Comparison of ENCODE assay signal across 14 cellular contexts in genomic region chr7:2614646-2615330, GRCh38. TPM values are rescaled to one million over a fixed set of nuclear protein-coding genes. Genes with fewer than 3 reads are reported as not detected.
DNase-seq lines count a peak whose midpoint lies in the region; ATAC-seq and TF ChIP-seq lines count a peak whose summit lies in the region.
"Had no signal": no experiment of that assay in that cellular context is flagged by ENCODE, and none has a peak within 500 bp of the region (broad histone marks: within the 10 kb centered on the region; RNA-seq: fewer than 3 reads in every experiment).

No MANE protein-coding gene starts in this region.

- H3K36me3 ChIP-seq in BE2C, result no peaks in the 10 kb centered on the region

- H3K4me3 Mint-ChIP-seq in chondrocyte (ENCODE audit: unreplicated experiment) (no peak overlapping the region), osteocyte (ENCODE audit: unreplicated experiment) (no peak overlapping the region), type B pancreatic cell (no peak overlapping the region)
- H3K4me3 Mint-ChIP-seq in effector memory CD8-positive, alpha-beta T cell, result no peak overlapping the region

- H3K9me3 Mint-ChIP-seq in chondrocyte (ENCODE audit: low read depth), result no peaks in the 10 kb centered on the region
- H3K9me3 Mint-ChIP-seq in osteocyte (ENCODE audit: unreplicated experiment), result no peaks in the 10 kb centered on the region
- H3K9me3 Mint-ChIP-seq in effector memory CD8-positive, alpha-beta T cell, result no peaks in the 10 kb centered on the region
- H3K9me3 Mint-ChIP-seq in type B pancreatic cell, result no peaks in the 10 kb centered on the region
- H3K9me3 Mint-ChIP-seq: activated T-helper 2 cell treated with anti-CD3 and anti-CD28 coated beads, Interferon-gamma antibody, Interleukin-2, Interleukin-4, amounts not matched to agents 10 μg/mL and 5 μg/mL and 100 μg/mL, durations not matched to agents 14 hours and 24 hours and 36 hours had no signal

- no peaks in the 10 kb centered on the region for H3K9me3 ChIP-seq in BE2C

- TF ChIP-seq CTCF in BE2C (IDR thresholded peaks at IDR 0.05; ENCODE audit: low read depth, low read length) (no peak), chondrocyte (IDR thresholded peaks at IDR 0.05) (no peak), osteocyte (IDR thresholded peaks at IDR 0.05) (no peak), type B pancreatic cell (conservative IDR thresholded peaks at IDR 0.05) (no peak)

- peaks cover 39% of the 10 kb centered on the region for H3K4me1 ChIP-seq in BE2C

- H3K27ac Mint-ChIP-seq in chondrocyte (ENCODE audit: unreplicated experiment) (peak overlapping the region; percentile 24), osteocyte (ENCODE audit: unreplicated experiment) (peak overlapping the region; percentile 33), type B pancreatic cell (no peak overlapping the region)
- H3K27ac Mint-ChIP-seq in effector memory CD8-positive, alpha-beta T cell, result no peak overlapping the region
- H3K27ac Mint-ChIP-seq: activated T-helper 2 cell treated with anti-CD3 and anti-CD28 coated beads, Interferon-gamma antibody, Interleukin-2, Interleukin-4, amounts not matched to agents 10 μg/mL and 5 μg/mL and 100 μg/mL, durations not matched to agents 14 hours and 24 hours and 36 hours had no signal

- peaks cover 54% of the 10 kb centered on the region for H3K4me1 Mint-ChIP-seq in chondrocyte (ENCODE audit: low read depth)
- peaks cover 47% of the 10 kb centered on the region for H3K4me1 Mint-ChIP-seq in osteocyte (ENCODE audit: unreplicated experiment)
- peaks cover 0 to 4% of the 10 kb centered on the region in 2 donors for H3K4me1 Mint-ChIP-seq in effector memory CD8-positive, alpha-beta T cell (ENCODE audit: low read depth in 2 of 2)
- H3K4me1 Mint-ChIP-seq in type B pancreatic cell (ENCODE audit: unreplicated experiment), result peaks cover 42% of the 10 kb centered on the region

- no peaks in the 10 kb centered on the region for H3K27me3 ChIP-seq in BE2C

- H3K4me3 ChIP-seq in BE2C (ENCODE audit: low read depth, low read length), result peak overlapping the region; percentile 1

- H3K27me3 Mint-ChIP-seq in chondrocyte (ENCODE audit: low read depth) (no peaks in the 10 kb centered on the region), osteocyte (ENCODE audit: unreplicated experiment) (no peaks in the 10 kb centered on the region), type B pancreatic cell (peaks cover 4% of the 10 kb centered on the region)
- H3K27me3 Mint-ChIP-seq in effector memory CD8-positive, alpha-beta T cell, result peaks cover 6 to 12% of the 10 kb centered on the region in 2 donors

- no peaks in the 10 kb centered on the region for H3K36me3 Mint-ChIP-seq in chondrocyte (ENCODE audit: low read depth)
- no peaks in the 10 kb centered on the region for H3K36me3 Mint-ChIP-seq in osteocyte (ENCODE audit: unreplicated experiment)
- H3K36me3 Mint-ChIP-seq in effector memory CD8-positive, alpha-beta T cell (ENCODE audit: insufficient read depth), result no peaks in the 10 kb centered on the region
- H3K36me3 Mint-ChIP-seq in type B pancreatic cell, result no peaks in the 10 kb centered on the region

- no peak for ATAC-seq in effector memory CD8-positive, alpha-beta T cell (replicated peaks)

- DNase-seq in BE2C (peak; percentile 52), NCI-H1694 treated with DMSO at 0.1 percent for 48 hours (lab: John Stamatoyannopoulos, UW) (peak; percentile 57), chondrocyte (ENCODE audit: low spot score) (no peak), osteocyte (ENCODE audit: extremely low spot score, unreplicated experiment) (no peak), H4 (ENCODE audit: low spot score) (no peak), type B pancreatic cell (ENCODE audit: extremely low spot score, unreplicated experiment) (no peak), glomerular visceral epithelial cell (ENCODE audit: extremely low spot score) (no peak)
- no peak for DNase-seq in effector memory CD8-positive, alpha-beta T cell
- DNase-seq: activated CD4-positive, CD25-positive, alpha-beta regulatory T cell; glutamatergic neuron; NCI-H1417 treated with DMSO at 0.1 percent for 48 hours; SIG-M5; small intestine had no signal

RNA-seq across cellular contexts. Expression of gene TTYH3, which starts 17.0 kb away (rescaled TPM):
- polyA plus RNA-seq in BE2C (2012; ENCODE audit: insufficient read depth, insufficient read length, low read depth), result 127 TPM
- total RNA-seq in chondrocyte, result 196 to 209 TPM (median 198 TPM) in 3 replicates
- total RNA-seq in osteocyte, result 371 and 376 TPM in 2 replicates
- 25.2 and 25.3 TPM in 2 replicates for total RNA-seq in H4 (2014; rRNA removed; shearing (Covaris generic))
- total RNA-seq in type B pancreatic cell (ENCODE audit: low replicate concordance), result 124 and 166 TPM in 2 replicates

RNA-seq across cellular contexts. Expression of gene IQCE, which starts 56.0 kb away (rescaled TPM):
- polyA plus RNA-seq in BE2C (2012; ENCODE audit: insufficient read depth, insufficient read length, low read depth), result 4.5 TPM
- total RNA-seq in chondrocyte (9.3 to 20.2 TPM (median 10.0 TPM) in 3 replicates), osteocyte (17.0 and 22.1 TPM in 2 replicates), type B pancreatic cell (ENCODE audit: low replicate concordance) (25.7 and 35.2 TPM in 2 replicates)
- total RNA-seq in H4 (2014; rRNA removed; shearing (Covaris generic)), result 13.5 and 17.2 TPM in 2 replicates

RNA-seq across cellular contexts. Expression of gene BRAT1, which starts 59.5 kb away (rescaled TPM):
- polyA plus RNA-seq in BE2C (2012; ENCODE audit: insufficient read depth, insufficient read length, low read depth), result 77.4 TPM
- total RNA-seq in chondrocyte (19.6 to 30.6 TPM (median 21.0 TPM) in 3 replicates), osteocyte (27.8 and 29.4 TPM in 2 replicates), type B pancreatic cell (ENCODE audit: low replicate concordance) (25.2 and 40.3 TPM in 2 replicates)
- total RNA-seq in H4 (2014; rRNA removed; shearing (Covaris generic)), result 31.7 and 41.5 TPM in 2 replicates

Comparison
In these comparisons a context has a peak if more than half of its experiments do, and no peak if none do; other contexts are left out.
1. DNase-seq: peak in BE2C (single experiment) and NCI-H1694 treated with DMSO at 0.1 percent for 48 hours (single experiment); none in chondrocyte (single experiment), osteocyte (single experiment), effector memory CD8-positive, alpha-beta T cell (0 of 3), H4 (single experiment), type B pancreatic cell (single experiment) and glomerular visceral epithelial cell (single experiment).
2. H3K27ac Mint-ChIP-seq: peak in chondrocyte (single experiment) and osteocyte (single experiment); none in effector memory CD8-positive, alpha-beta T cell (0 of 2) and type B pancreatic cell (single experiment).